ENCODE assay signal across 8 cellular contexts in the genomic region with DNA sequence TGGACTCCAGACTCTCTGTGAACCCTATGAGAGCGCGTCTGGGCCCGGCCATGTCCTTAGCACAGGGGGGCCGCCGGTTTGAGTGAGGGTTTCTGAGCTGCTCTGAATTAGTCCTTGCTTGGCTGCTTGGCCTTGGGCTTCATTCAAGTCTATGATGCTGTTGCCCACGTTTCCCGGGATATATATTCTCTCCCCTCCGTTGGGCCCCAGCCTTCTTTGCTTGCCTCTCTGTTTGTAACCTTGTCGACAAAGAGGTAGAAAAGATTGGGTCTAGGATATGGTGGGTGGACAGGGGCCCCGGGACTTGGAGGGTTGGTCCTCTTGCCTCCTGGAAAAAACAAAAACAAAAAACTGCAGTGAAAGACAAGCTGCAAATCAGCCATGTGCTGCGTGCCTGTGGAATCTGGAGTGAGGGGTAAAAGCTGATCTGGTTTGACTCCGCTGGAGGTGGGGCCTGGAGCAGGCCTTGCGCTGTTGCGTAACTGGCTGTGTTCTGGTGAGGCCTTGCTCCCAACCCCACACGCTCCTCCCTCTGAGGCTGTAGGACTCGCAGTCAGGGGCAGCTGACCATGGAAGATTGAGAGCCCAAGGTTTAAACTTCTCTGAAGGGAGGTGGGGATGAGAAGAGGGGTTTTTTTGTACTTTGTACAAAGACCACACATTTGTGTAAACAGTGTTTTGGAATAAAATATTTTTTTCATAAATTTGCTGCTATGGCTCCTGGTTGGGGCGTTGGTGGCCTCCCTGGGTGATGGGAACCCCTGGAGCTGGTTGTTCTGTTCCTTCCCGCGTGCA. TPM values are rescaled to one million over a fixed set of nuclear protein-coding genes. Genes with fewer than 3 reads are reported as not detected.
DNase-seq lines count a peak whose midpoint lies in the region; ATAC-seq and TF ChIP-seq lines count a peak whose summit lies in the region.

No MANE protein-coding gene starts in this region.

- H3K27ac ChIP-seq in heart right ventricle, result peak overlapping the region; percentile 24 to 86 (median 77)

- WGBS in heart right ventricle, 2 donors, result 54 to 56% methylated on average over 19 of the region's 19 CpGs

- peak overlapping the region; percentile 64 for H3K4me3 Mint-ChIP-seq in activated naive CD8-positive, alpha-beta T cell treated with anti-CD3 and anti-CD28 coated beads for 36 hours

- peaks cover 69% of the 10 kb centered on the region for H3K4me1 Mint-ChIP-seq in activated naive CD8-positive, alpha-beta T cell treated with anti-CD3 and anti-CD28 coated beads for 36 hours

- peaks cover 10 to 68% (median 31%) of the 10 kb centered on the region in 9 donors for H3K4me1 ChIP-seq in heart right ventricle

- TF ChIP-seq CTCF in heart right ventricle (IDR thresholded peaks at IDR 0.05) (no peak), GM10266 (IDR thresholded peaks at IDR 0.05; ENCODE audit: control insufficient read depth, insufficient read depth, low read depth, missing control alignments) (no peak)

- no peaks in the 10 kb centered on the region for H3K9me3 Mint-ChIP-seq in activated naive CD8-positive, alpha-beta T cell treated with anti-CD3 and anti-CD28 coated beads for 36 hours

- H3K36me3 Mint-ChIP-seq in activated naive CD8-positive, alpha-beta T cell treated with anti-CD3 and anti-CD28 coated beads for 36 hours, result peaks cover 55% of the 10 kb centered on the region

- H3K36me3 ChIP-seq in heart right ventricle, result peaks cover 0 to 98% (median 40%) of the 10 kb centered on the region in 9 donors

- peak overlapping the region; percentile 92 for H3K27ac Mint-ChIP-seq in activated naive CD8-positive, alpha-beta T cell treated with anti-CD3 and anti-CD28 coated beads for 36 hours

- no peaks in the 10 kb centered on the region for H3K9me3 ChIP-seq in heart right ventricle

- H3K4me3 ChIP-seq in heart right ventricle, result peak overlapping the region in 4 of 10 donors; percentile 10 to 31 (median 26)

- H3K27me3 Mint-ChIP-seq in activated naive CD8-positive, alpha-beta T cell treated with anti-CD3 and anti-CD28 coated beads for 36 hours, result no peaks in the 10 kb centered on the region

- H3K27me3 ChIP-seq in heart right ventricle, result no peaks in the 10 kb centered on the region

- intact Hi-C loops in heart right ventricle (cut with DNase I), result loop anchor here in 2 of 10 donors (5.0 to 10.0 kb wide), 2 partner anchors 203 to 216 kb away; no protein-coding TSS in a partner anchor
- intact Hi-C loops in posterior vena cava (cut with DNase I), result no loop called here

- peak in 10 of 14 donors; percentile 22 to 71 (median 51) for DNase-seq in C1 segment of cervical spinal cord (lab: John Stamatoyannopoulos, UW)
- DNase-seq in KG1 (lab: John Stamatoyannopoulos, UW), result peak; percentile 24
- DNase-seq in activated naive CD8-positive, alpha-beta T cell treated with anti-CD3 and anti-CD28 coated beads for 36 hours, result peak; percentile 25
- peak; percentile 82 to 84 for DNase-seq in heart right ventricle
- DNase-seq in posterior vena cava (ENCODE audit: low spot score), result peak; percentile 96
- DNase-seq in occipital lobe (lab: John Stamatoyannopoulos, UW), result no peak
- no peak for DNase-seq in GM10266 (ENCODE audit: extremely low spot score)

- ATAC-seq in heart right ventricle (peak; percentile 79 to 95 (median 91)), GM21390 (IDR thresholded peaks at IDR 0.05; ENCODE audit: unreplicated experiment) (no peak)

RNA-seq across cellular contexts. Expression of gene STAT5A, which starts 23.1 kb away (rescaled TPM):
- 100 to 1,000 TPM; 116 to 121 TPM for total RNA-seq in activated naive CD8-positive, alpha-beta T cell treated with anti-CD3 and anti-CD28 coated beads for 36 hours
- 10 to 100 TPM; 13.4 to 28.5 (median 16.1) TPM for total RNA-seq in heart right ventricle
- 10 to 100 TPM in 1 of 2 donors, 1 to 10 TPM in 1; 8.2 to 11.9 TPM for polyA plus RNA-seq in heart right ventricle
- 10 to 100 TPM; 30.7 to 37.6 TPM for total RNA-seq in posterior vena cava
- total RNA-seq in occipital lobe, result 1.4 TPM

RNA-seq across cellular contexts. Expression of gene STAT5B, which starts 35.2 kb away (rescaled TPM):
- 10 to 100 TPM; 60.7 to 68.6 TPM for total RNA-seq in activated naive CD8-positive, alpha-beta T cell treated with anti-CD3 and anti-CD28 coated beads for 36 hours
- total RNA-seq in heart right ventricle (10 to 100 TPM; 26.3 to 34.7 (median 30.8) TPM), posterior vena cava (10 to 100 TPM; 88.6 to 96.3 TPM), occipital lobe (20.7 TPM)
- 10 to 100 TPM; 14.4 to 22.5 TPM for polyA plus RNA-seq in heart right ventricle

Comparison
In these comparisons a context has a peak if more than half of its experiments do, and no peak if none do; other contexts are left out.
1. DNase-seq: peak in C1 segment of cervical spinal cord (10 of 14), KG1 (single experiment), activated naive CD8-positive, alpha-beta T cell treated with anti-CD3 and anti-CD28 coated beads for 36 hours (single experiment), heart right ventricle (2 of 2) and posterior vena cava (single experiment); none in occipital lobe (single experiment) and GM10266 (single experiment).